11 cellular contexts compared by ENCODE assay signal in the genomic region with DNA sequence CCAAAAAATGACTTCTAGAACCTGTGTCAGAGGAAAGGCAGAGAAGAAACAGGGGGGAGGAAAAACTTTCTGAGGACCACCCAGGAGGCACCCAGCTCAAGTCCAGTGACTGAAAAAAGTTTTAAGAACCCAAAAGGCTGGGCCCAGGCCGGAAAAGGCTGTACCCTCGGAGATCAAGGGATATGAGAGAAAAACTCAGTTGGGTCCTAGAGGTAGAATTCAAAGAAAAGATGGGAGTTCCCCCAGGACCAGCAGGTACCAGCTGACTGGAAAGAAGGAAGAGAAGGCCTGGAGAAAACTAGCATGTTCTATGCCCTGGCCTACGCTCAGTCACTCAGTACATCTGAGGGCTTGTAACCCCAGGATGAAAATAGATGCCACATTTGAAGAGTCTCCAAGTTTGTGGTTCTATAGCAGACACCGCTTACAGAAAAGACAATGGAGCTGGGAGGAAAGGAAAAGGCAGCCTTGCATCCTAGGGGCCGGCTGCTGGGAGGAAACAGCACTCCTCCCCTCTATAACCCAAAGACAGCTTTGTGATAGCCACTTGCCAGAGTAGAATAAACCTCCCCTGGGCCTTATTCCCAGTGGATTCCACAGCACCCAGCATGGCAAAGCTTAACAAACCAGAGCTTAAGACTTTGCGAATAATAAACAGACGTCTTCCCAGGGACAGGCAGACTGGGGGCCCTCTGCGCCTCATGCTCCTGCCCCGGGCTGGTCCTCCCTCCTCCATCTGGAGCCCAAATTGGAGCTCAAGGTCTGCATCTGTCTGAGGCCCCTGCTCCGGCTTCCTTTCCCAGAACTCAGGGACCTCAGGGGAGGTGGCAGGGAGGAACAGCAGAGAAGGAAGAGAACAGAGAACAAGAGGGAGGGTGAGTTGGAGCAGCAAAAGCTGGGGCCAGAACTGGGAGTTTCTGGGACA. TPM values are rescaled to one million over a fixed set of nuclear protein-coding genes. Genes with fewer than 3 reads are reported as not detected.
DNase-seq lines count a peak whose midpoint lies in the region; ATAC-seq and TF ChIP-seq lines count a peak whose summit lies in the region.
"Had no signal": no experiment of that assay in that cellular context is flagged by ENCODE, and none has a peak within 500 bp of the region (broad histone marks: within the 10 kb centered on the region; RNA-seq: fewer than 3 reads in every experiment).

No MANE protein-coding gene starts in this region.

- peak overlapping the region; percentile 73 for H3K4me3 Mint-ChIP-seq in activated CD4-positive, alpha-beta T cell treated with anti-CD3 and anti-CD28 coated beads, Interleukin-2, amount 10 ng/mL, durations not matched to agents 24 days and 14 days
- H3K4me3 Mint-ChIP-seq in activated naive CD8-positive, alpha-beta T cell treated with anti-CD3 and anti-CD28 coated beads, Interleukin-2, amount 50 U/mL, for 24 hours, result peak overlapping the region; percentile 78
- H3K4me3 Mint-ChIP-seq: neural crest cell had no signal

- DNase-seq in activated CD4-positive, alpha-beta T cell treated with anti-CD3 and anti-CD28 coated beads, Interleukin-2, amount 10 ng/mL, durations not matched to agents 24 days and 14 days, result peak; percentile 73
- DNase-seq in activated CD4-positive, alpha-beta T cell treated with anti-CD3 and anti-CD28 coated beads for 48 hours, result no peak
- DNase-seq in activated naive CD8-positive, alpha-beta T cell treated with anti-CD3 and anti-CD28 coated beads, Interleukin-2, amount 50 U/mL, for 24 hours, result no peak
- no peak for DNase-seq in left lung
- no peak for DNase-seq in NCI-H748 treated with DMSO at 0.1 percent for 48 hours (lab: John Stamatoyannopoulos, UW)
- no peak for DNase-seq in stimulated activated CD4-positive, alpha-beta T cell treated with anti-CD3 and anti-CD28 coated beads, Interleukin-2, amount 100 ng/mL, for 48 hours
- DNase-seq in GM10266 (ENCODE audit: extremely low spot score), result no peak
- DNase-seq: NCI-H1105, SJCRH30 had no signal

- peaks cover 39 to 89% of the 10 kb centered on the region in 2 donors for H3K4me1 ChIP-seq in left lung

- no peaks in the 10 kb centered on the region for H3K36me3 ChIP-seq in left lung
- H3K36me3 ChIP-seq: SJCRH30 had no signal

- TF ChIP-seq CTCF in left lung (IDR thresholded peaks at IDR 0.05) (no peak), GM10266 (IDR thresholded peaks at IDR 0.05; ENCODE audit: control insufficient read depth, insufficient read depth, low read depth, missing control alignments) (no peak)

- intact Hi-C loops in activated CD4-positive, alpha-beta T cell treated with anti-CD3 and anti-CD28 coated beads, Interleukin-2, amount 10 ng/mL, durations not matched to agents 24 days and 14 days (cut with micrococcal nuclease), result loop anchor here (5.0 kb wide), 1 partner anchor 34 kb away; no protein-coding TSS in a partner anchor
- intact Hi-C loops in left lung (cut with DNase I), result loop anchor here in 1 of 2 donors (5.0 kb wide), 1 partner anchor 104 kb away; no protein-coding TSS in a partner anchor

- no peak for ATAC-seq in activated naive CD8-positive, alpha-beta T cell treated with anti-CD3 and anti-CD28 coated beads, Interleukin-2, amount 50 U/mL, for 24 hours
- ATAC-seq in left lung, result no peak

- H3K27ac ChIP-seq in left lung, result peak overlapping the region; percentile 26 to 60
- H3K27ac ChIP-seq in temporal lobe (ENCODE audit: low read depth, low read length), result peak overlapping the region; percentile 15
- H3K27ac ChIP-seq: SJCRH30 had no signal

- H3K27me3 Mint-ChIP-seq in activated CD4-positive, alpha-beta T cell treated with anti-CD3 and anti-CD28 coated beads, Interleukin-2, amount 10 ng/mL, durations not matched to agents 24 days and 14 days, result no peaks in the 10 kb centered on the region
- no peaks in the 10 kb centered on the region for H3K27me3 Mint-ChIP-seq in activated naive CD8-positive, alpha-beta T cell treated with anti-CD3 and anti-CD28 coated beads, Interleukin-2, amount 50 U/mL, for 24 hours

- H3K27ac Mint-ChIP-seq in activated CD4-positive, alpha-beta T cell treated with anti-CD3 and anti-CD28 coated beads, Interleukin-2, amount 10 ng/mL, durations not matched to agents 24 days and 14 days, result peak overlapping the region; percentile 97
- H3K27ac Mint-ChIP-seq in activated naive CD8-positive, alpha-beta T cell treated with anti-CD3 and anti-CD28 coated beads, Interleukin-2, amount 50 U/mL, for 24 hours, result peak overlapping the region; percentile 91

- no peak overlapping the region for H3K4me3 ChIP-seq in left lung
- H3K4me3 ChIP-seq: SJCRH30 had no signal

- H3K4me1 Mint-ChIP-seq in activated CD4-positive, alpha-beta T cell treated with anti-CD3 and anti-CD28 coated beads, Interleukin-2, amount 10 ng/mL, durations not matched to agents 24 days and 14 days, result peaks cover 73% of the 10 kb centered on the region
- H3K4me1 Mint-ChIP-seq in activated naive CD8-positive, alpha-beta T cell treated with anti-CD3 and anti-CD28 coated beads, Interleukin-2, amount 50 U/mL, for 24 hours, result peaks cover 96% of the 10 kb centered on the region

- H3K9me3 ChIP-seq in left lung, result no peaks in the 10 kb centered on the region
- H3K9me3 ChIP-seq: SJCRH30 had no signal

- peaks cover 14% of the 10 kb centered on the region for H3K36me3 Mint-ChIP-seq in activated CD4-positive, alpha-beta T cell treated with anti-CD3 and anti-CD28 coated beads, Interleukin-2, amount 10 ng/mL, durations not matched to agents 24 days and 14 days (ENCODE audit: low read depth)
- no peaks in the 10 kb centered on the region for H3K36me3 Mint-ChIP-seq in activated naive CD8-positive, alpha-beta T cell treated with anti-CD3 and anti-CD28 coated beads, Interleukin-2, amount 50 U/mL, for 24 hours (ENCODE audit: low read depth)

- no peaks in the 10 kb centered on the region for H3K9me3 Mint-ChIP-seq in activated CD4-positive, alpha-beta T cell treated with anti-CD3 and anti-CD28 coated beads, Interleukin-2, amount 10 ng/mL, durations not matched to agents 24 days and 14 days
- H3K9me3 Mint-ChIP-seq in activated naive CD8-positive, alpha-beta T cell treated with anti-CD3 and anti-CD28 coated beads, Interleukin-2, amount 50 U/mL, for 24 hours, result no peaks in the 10 kb centered on the region
- H3K9me3 Mint-ChIP-seq: neural crest cell had no signal

- no peaks in the 10 kb centered on the region for H3K27me3 ChIP-seq in left lung
- H3K27me3 ChIP-seq: SJCRH30 had no signal

RNA-seq across cellular contexts. Expression of gene TAF8, which starts 8.9 kb away (rescaled TPM):
- 38.1 and 38.7 TPM in 2 replicates for total RNA-seq in activated CD4-positive, alpha-beta T cell treated with anti-CD3 and anti-CD28 coated beads, Interleukin-2, amount 10 ng/mL, durations not matched to agents 24 days and 14 days
- total RNA-seq in left lung (10 to 100 TPM; 27.5 to 32.0 TPM), temporal lobe (5.4 TPM)
